ENCODE assay signal across 1 cellular context in the genomic region with DNA sequence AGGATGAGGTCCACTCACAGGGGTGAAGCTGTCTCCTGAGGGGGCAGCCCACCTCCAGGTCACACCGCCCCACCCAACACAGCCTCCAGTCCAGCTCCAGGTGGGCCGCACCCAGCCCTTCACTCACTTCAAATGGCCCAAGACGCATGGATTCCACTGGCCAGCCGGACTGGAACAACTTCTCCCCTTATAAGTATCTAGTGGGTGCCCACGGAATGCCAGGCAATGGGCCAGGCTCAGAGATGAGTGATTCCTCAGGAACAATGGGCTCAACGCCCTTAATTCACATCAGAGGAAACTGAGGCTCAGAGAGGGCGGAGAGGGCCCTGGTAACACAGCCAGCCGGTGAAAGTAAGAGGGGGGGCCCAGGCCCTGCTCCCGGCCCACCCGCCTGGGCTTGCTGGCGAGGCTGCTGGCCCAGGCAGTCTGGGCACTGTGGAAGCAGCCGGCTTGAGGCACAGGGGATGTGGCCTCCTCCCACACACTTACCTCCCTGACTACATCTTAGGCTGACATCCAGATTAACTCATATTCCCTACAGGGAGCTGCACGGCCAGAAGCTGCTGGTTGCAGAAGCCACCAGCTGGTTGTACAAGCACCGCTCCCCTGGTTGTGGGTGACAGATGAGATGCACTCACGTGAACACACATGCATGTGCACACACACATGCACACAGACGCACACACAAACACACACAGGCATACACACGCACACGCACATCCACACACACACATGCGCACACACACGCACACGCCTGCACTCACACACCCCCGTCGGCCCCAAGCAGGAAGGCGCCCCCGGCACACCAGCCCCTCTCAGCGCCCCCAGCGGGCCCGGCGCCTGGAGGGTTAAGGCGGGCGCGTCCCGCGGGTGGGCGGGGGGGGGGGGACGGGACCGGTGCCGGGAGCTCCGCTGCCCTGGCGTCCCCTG.
TF ChIP-seq lines count a peak whose summit lies in the region.

No MANE protein-coding gene starts in this region.

TF ChIP-seq in A549, 52 proteins besides CTCF, POLR2A, EP300 and RAD21 (continued from another document):
- TF ChIP-seq HES2 (IDR thresholded peaks at IDR 0.05): no peak
- no peak for TF ChIP-seq PHF8 (IDR thresholded peaks at IDR 0.05; ENCODE audit: borderline replicate concordance, low read depth)
- TF ChIP-seq MAX (IDR thresholded peaks at IDR 0.05): no peak
